ENCODE assay signal across 22 cellular contexts in genomic region chr11:12024314-12024926, GRCh38.
"Had no signal": no experiment of that assay in that cellular context is flagged by ENCODE, and none has a peak within 500 bp of the region (broad histone marks: within the 10 kb centered on the region; RNA-seq: fewer than 3 reads in every experiment).

No MANE protein-coding gene starts in this region.

- DNase-seq: activated CD4-positive, alpha-beta T cell treated with anti-CD3 and anti-CD28 coated beads, Interleukin-2, amount 10 ng/mL, durations not matched to agents 7 days and 5 days; activated CD4-positive, CD25-positive, alpha-beta regulatory T cell treated with anti-CD3 and anti-CD28 coated beads, Interleukin-2, amount 50 U/mL, for 72 hours; activated CD8-positive, alpha-beta T cell treated with anti-CD3 and anti-CD28 coated beads, Interleukin-2, amount 10 ng/mL, durations not matched to agents 7 days and 5 days; activated gamma-delta T cell; anterior cingulate cortex; body of pancreas; effector memory CD4-positive, alpha-beta T cell; glutamatergic neuron; immature natural killer cell; lower lobe of right lung; mesendoderm; mucosa of descending colon; nucleus accumbens; right lobe of liver; stimulated activated CD4-positive, alpha-beta T cell treated with anti-CD3 and anti-CD28 coated beads, Interleukin-1b, Interleukin-23, amount 100 ng/mL, for 48 hours; stimulated activated naive CD8-positive, alpha-beta T cell treated with anti-CD3 and anti-CD28 coated beads, Interleukin-15, amount 100 ng/mL, for 72 hours; tibial artery; WERI-Rb-1 had no signal

- H3K36me3 Mint-ChIP-seq: activated naive CD4-positive, alpha-beta T cell treated with anti-CD3 and anti-CD28 coated beads, Interleukin-2, amount 50 U/mL, for 24 hours; immature natural killer cell; stimulated activated effector memory CD8-positive, alpha-beta T cell treated with anti-CD3 and anti-CD28 coated beads, Interleukin-12 subunit alpha, Interleukin-12 subunit beta, amount 100 ng/mL, for 72 hours had no signal

- ATAC-seq: activated CD8-positive, alpha-beta T cell treated with anti-CD3 and anti-CD28 coated beads, Interleukin-2, amount 10 ng/mL, durations not matched to agents 7 days and 5 days; body of pancreas; left lobe of liver; lower lobe of right lung; mucosa of descending colon; right lobe of liver; stimulated activated effector memory CD8-positive, alpha-beta T cell treated with anti-CD3 and anti-CD28 coated beads, Interleukin-12 subunit alpha, Interleukin-12 subunit beta, amount 100 ng/mL, for 72 hours; stimulated activated naive CD8-positive, alpha-beta T cell treated with anti-CD3 and anti-CD28 coated beads, Interleukin-15, amount 100 ng/mL, for 72 hours had no signal

- H3K4me3 Mint-ChIP-seq: activated CD4-positive, alpha-beta T cell treated with anti-CD3 and anti-CD28 coated beads, Interleukin-2, amount 10 ng/mL, durations not matched to agents 7 days and 5 days; activated CD8-positive, alpha-beta T cell treated with anti-CD3 and anti-CD28 coated beads, Interleukin-2, amount 10 ng/mL, durations not matched to agents 7 days and 5 days; activated naive CD4-positive, alpha-beta T cell treated with anti-CD3 and anti-CD28 coated beads, Interleukin-2, amount 50 U/mL, for 24 hours; activated T-helper 1 cell treated with anti-CD3 and anti-CD28 coated beads, Interleukin-12 subunit alpha, Interleukin-12 subunit beta, Interleukin-2, Interleukin-4 antibody, amounts not matched to agents 30 ng/mL and 10 ng/mL and 1 ng/mL, durations not matched to agents 14 hours and 24 hours and 36 hours; immature natural killer cell; stimulated activated effector memory CD8-positive, alpha-beta T cell treated with anti-CD3 and anti-CD28 coated beads, Interleukin-12 subunit alpha, Interleukin-12 subunit beta, amount 100 ng/mL, for 72 hours; stimulated activated naive CD8-positive, alpha-beta T cell treated with anti-CD3 and anti-CD28 coated beads, Interleukin-15, amount 100 ng/mL, for 72 hours had no signal

- H3K27ac Mint-ChIP-seq: activated CD4-positive, alpha-beta T cell treated with anti-CD3 and anti-CD28 coated beads, Interleukin-2, amount 10 ng/mL, durations not matched to agents 7 days and 5 days; activated CD8-positive, alpha-beta T cell treated with anti-CD3 and anti-CD28 coated beads, Interleukin-2, amount 10 ng/mL, durations not matched to agents 7 days and 5 days; activated naive CD4-positive, alpha-beta T cell treated with anti-CD3 and anti-CD28 coated beads, Interleukin-2, amount 50 U/mL, for 24 hours; activated T-helper 1 cell treated with anti-CD3 and anti-CD28 coated beads, Interleukin-12 subunit alpha, Interleukin-12 subunit beta, Interleukin-2, Interleukin-4 antibody, amounts not matched to agents 30 ng/mL and 10 ng/mL and 1 ng/mL, durations not matched to agents 14 hours and 24 hours and 36 hours; immature natural killer cell; stimulated activated effector memory CD8-positive, alpha-beta T cell treated with anti-CD3 and anti-CD28 coated beads, Interleukin-12 subunit alpha, Interleukin-12 subunit beta, amount 100 ng/mL, for 72 hours; stimulated activated naive CD8-positive, alpha-beta T cell treated with anti-CD3 and anti-CD28 coated beads, Interleukin-15, amount 100 ng/mL, for 72 hours had no signal

- H3K4me1 Mint-ChIP-seq: activated CD4-positive, alpha-beta T cell treated with anti-CD3 and anti-CD28 coated beads, Interleukin-2, amount 10 ng/mL, durations not matched to agents 7 days and 5 days; activated naive CD4-positive, alpha-beta T cell treated with anti-CD3 and anti-CD28 coated beads, Interleukin-2, amount 50 U/mL, for 24 hours; immature natural killer cell; stimulated activated effector memory CD8-positive, alpha-beta T cell treated with anti-CD3 and anti-CD28 coated beads, Interleukin-12 subunit alpha, Interleukin-12 subunit beta, amount 100 ng/mL, for 72 hours; stimulated activated naive CD8-positive, alpha-beta T cell treated with anti-CD3 and anti-CD28 coated beads, Interleukin-15, amount 100 ng/mL, for 72 hours had no signal
